39 cellular contexts compared by ENCODE assay signal in the genomic region with DNA sequence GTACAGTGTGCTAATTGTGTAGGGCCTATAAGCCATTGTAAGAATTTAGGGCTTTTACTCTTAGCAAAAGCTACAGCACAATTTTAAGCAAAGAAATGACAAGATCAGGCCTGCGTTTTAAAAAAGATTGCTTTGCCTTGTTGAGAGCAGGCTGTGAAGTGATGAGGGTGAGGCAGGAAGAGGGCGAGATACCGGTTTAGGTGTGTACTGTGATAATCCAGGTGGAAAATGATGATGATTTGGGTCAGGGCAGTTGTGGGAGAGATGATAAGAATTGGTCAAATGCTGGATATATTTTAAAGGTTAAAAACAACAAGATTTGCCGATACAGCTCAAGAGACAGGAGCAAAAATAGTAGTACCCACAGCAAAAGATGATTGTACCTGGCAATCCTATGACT.
"Had no signal": no experiment of that assay in that cellular context is flagged by ENCODE, and none has a peak within 500 bp of the region (broad histone marks: within the 10 kb centered on the region; RNA-seq: fewer than 3 reads in every experiment).

No MANE protein-coding gene starts in this region.

- H3K36me3 ChIP-seq: adrenal gland, brain microvascular endothelial cell, breast epithelium, cardiac muscle cell had no signal

- H3K4me3 ChIP-seq: adrenal gland, ascending aorta, body of pancreas, breast epithelium, cardiac muscle cell had no signal

- DNase-seq: activated effector memory CD4-positive, alpha-beta T cell treated with anti-CD3 and anti-CD28 coated beads, Interleukin-2, amount 50 U/mL, for 16 hours; activated effector memory CD4-positive, alpha-beta T cell treated with Interleukin-2 at 50 U/mL for 16 hours; activated gamma-delta T cell; activated gamma-delta T cell treated with Interleukin-2 at 50 U/mL for 16 hours; activated naive CD4-positive, alpha-beta T cell; activated naive CD4-positive, alpha-beta T cell treated with anti-CD3 and anti-CD28 coated beads for 36 hours; activated naive CD4-positive, alpha-beta T cell treated with anti-CD3 and anti-CD28 coated beads, Interleukin-2, amount 10 ng/mL, durations not matched to agents 7 days and 5 days; activated naive CD4-positive, alpha-beta T cell treated with anti-CD3 and anti-CD28 coated beads, Interleukin-2, amount 50 U/mL, for 16 hours; activated naive CD4-positive, alpha-beta T cell treated with Interleukin-2 at 50 U/mL for 16 hours; activated naive CD8-positive, alpha-beta T cell treated with anti-CD3 and anti-CD28 coated beads for 36 hours; activated naive CD8-positive, alpha-beta T cell treated with anti-CD3 and anti-CD28 coated beads, Interleukin-2, amount 10 ng/mL, durations not matched to agents 7 days and 5 days; activated naive CD8-positive, alpha-beta T cell treated with anti-CD3 and anti-CD28 coated beads, Interleukin-2, amount 50 U/mL, for 24 hours; activated T-cell treated with anti-CD3 and anti-CD28 coated beads, Interleukin-2, amount 50 U/mL, for 1 hour; activated T-cell treated with anti-CD3 and anti-CD28 coated beads, Interleukin-2, amount 50 U/mL, for 24 hours; activated T-cell treated with anti-CD3 and anti-CD28 coated beads, Interleukin-2, amount 50 U/mL, for 4 hours; activated T-cell treated with anti-CD3 and anti-CD28 coated beads, Interleukin-2, amount 50 U/mL, for 48 hours; activated T-cell treated with anti-CD3 and anti-CD28 coated beads, Interleukin-2, amount 50 U/mL, for 72 hours; adrenal gland; amniotic stem cell; amygdala; anterior cingulate cortex; aorta; body of pancreas; brain microvascular endothelial cell; caudate nucleus; central memory CD4-positive, alpha-beta T cell had no signal

- H3K27ac Mint-ChIP-seq: activated naive CD4-positive, alpha-beta T cell treated with anti-CD3 and anti-CD28 coated beads for 36 hours; activated naive CD4-positive, alpha-beta T cell treated with anti-CD3 and anti-CD28 coated beads, Interleukin-2, amount 10 ng/mL, durations not matched to agents 7 days and 5 days; activated naive CD4-positive, alpha-beta T cell treated with anti-CD3 and anti-CD28 coated beads, Interleukin-2, amount 50 U/mL, for 24 hours; activated naive CD4-positive, alpha-beta T cell treated with anti-CD3 and anti-CD28 coated beads, Interleukin-2, amount 50 U/mL, for 72 hours; activated naive CD8-positive, alpha-beta T cell; activated naive CD8-positive, alpha-beta T cell treated with anti-CD3 and anti-CD28 coated beads for 36 hours; activated naive CD8-positive, alpha-beta T cell treated with anti-CD3 and anti-CD28 coated beads, Interleukin-2, amount 10 ng/mL, durations not matched to agents 7 days and 5 days; activated naive CD8-positive, alpha-beta T cell treated with anti-CD3 and anti-CD28 coated beads, Interleukin-2, amount 50 U/mL, for 24 hours; activated T-cell treated with anti-CD3 and anti-CD28 coated beads, Interleukin-2, amount 50 U/mL, for 24 hours; activated T-cell treated with anti-CD3 and anti-CD28 coated beads, Interleukin-2, amount 50 U/mL, for 72 hours; activated T-helper 1 cell treated with anti-CD3 and anti-CD28 coated beads, Interleukin-12 subunit alpha, Interleukin-12 subunit beta, Interleukin-2, Interleukin-4 antibody, amounts not matched to agents 30 ng/mL and 10 ng/mL and 1 ng/mL, durations not matched to agents 14 hours and 24 hours and 36 hours; activated T-helper 17 cell treated with anti-CD3 and anti-CD28 coated beads, Interleukin-2, amount 50 U/mL, for 72 hours; activated T-helper 2 cell treated with anti-CD3 and anti-CD28 coated beads, Interferon-gamma antibody, Interleukin-2, Interleukin-4, amounts not matched to agents 10 μg/mL and 5 μg/mL and 100 μg/mL, durations not matched to agents 14 hours and 24 hours and 36 hours; brain had no signal

- H3K27me3 Mint-ChIP-seq: activated naive CD4-positive, alpha-beta T cell treated with anti-CD3 and anti-CD28 coated beads, Interleukin-2, amount 10 ng/mL, durations not matched to agents 7 days and 5 days; activated naive CD4-positive, alpha-beta T cell treated with anti-CD3 and anti-CD28 coated beads, Interleukin-2, amount 50 U/mL, for 24 hours; activated naive CD8-positive, alpha-beta T cell; activated naive CD8-positive, alpha-beta T cell treated with anti-CD3 and anti-CD28 coated beads for 36 hours; activated naive CD8-positive, alpha-beta T cell treated with anti-CD3 and anti-CD28 coated beads, Interleukin-2, amount 10 ng/mL, durations not matched to agents 7 days and 5 days; activated naive CD8-positive, alpha-beta T cell treated with anti-CD3 and anti-CD28 coated beads, Interleukin-2, amount 50 U/mL, for 24 hours; activated T-cell treated with anti-CD3 and anti-CD28 coated beads, Interleukin-2, amount 50 U/mL, for 24 hours; activated T-helper 17 cell treated with anti-CD3 and anti-CD28 coated beads, Interleukin-2, amount 50 U/mL, for 72 hours; brain; central memory CD8-positive, alpha-beta T cell had no signal

- H3K27me3 ChIP-seq: adrenal gland, ascending aorta, body of pancreas, brain microvascular endothelial cell, breast epithelium, cardiac muscle cell had no signal

- H3K9me3 Mint-ChIP-seq: activated naive CD4-positive, alpha-beta T cell treated with anti-CD3 and anti-CD28 coated beads, Interleukin-2, amount 50 U/mL, for 24 hours; activated naive CD4-positive, alpha-beta T cell treated with anti-CD3 and anti-CD28 coated beads, Interleukin-2, amount 50 U/mL, for 72 hours; activated T-cell treated with anti-CD3 and anti-CD28 coated beads, Interleukin-2, amount 50 U/mL, for 24 hours; activated T-helper 17 cell treated with anti-CD3 and anti-CD28 coated beads, Interleukin-2, amount 50 U/mL, for 72 hours; central memory CD8-positive, alpha-beta T cell had no signal

- H3K27ac ChIP-seq: adrenal gland, ascending aorta, body of pancreas, brain microvascular endothelial cell, breast epithelium, cardiac muscle cell had no signal

- H3K9me3 ChIP-seq: adrenal gland, body of pancreas had no signal

- ATAC-seq: activated naive CD4-positive, alpha-beta T cell treated with anti-CD3 and anti-CD28 coated beads, Interleukin-2, amount 50 U/mL, for 72 hours; activated naive CD8-positive, alpha-beta T cell treated with anti-CD3 and anti-CD28 coated beads, Interleukin-2, amount 50 U/mL, for 24 hours; activated T-cell treated with anti-CD3 and anti-CD28 coated beads, Interleukin-2, amount 50 U/mL, for 4 hours; activated T-cell treated with anti-CD3 and anti-CD28 coated beads, Interleukin-2, amount 50 U/mL, for 72 hours; activated T-helper 17 cell treated with anti-CD3 and anti-CD28 coated beads, Interleukin-2, amount 50 U/mL, for 72 hours; body of pancreas had no signal

- FAIRE-seq: astrocyte, bronchial epithelial cell had no signal

- H3K4me1 Mint-ChIP-seq: activated naive CD8-positive, alpha-beta T cell treated with anti-CD3 and anti-CD28 coated beads for 36 hours; activated naive CD8-positive, alpha-beta T cell treated with anti-CD3 and anti-CD28 coated beads, Interleukin-2, amount 50 U/mL, for 24 hours; brain; central memory CD8-positive, alpha-beta T cell had no signal

- H3K4me1 ChIP-seq: adrenal gland, ascending aorta, body of pancreas, breast epithelium had no signal

- H3K4me3 Mint-ChIP-seq: activated naive CD4-positive, alpha-beta T cell treated with anti-CD3 and anti-CD28 coated beads for 36 hours; activated naive CD4-positive, alpha-beta T cell treated with anti-CD3 and anti-CD28 coated beads, Interleukin-2, amount 10 ng/mL, durations not matched to agents 7 days and 5 days; activated naive CD4-positive, alpha-beta T cell treated with anti-CD3 and anti-CD28 coated beads, Interleukin-2, amount 50 U/mL, for 24 hours; activated naive CD8-positive, alpha-beta T cell; activated naive CD8-positive, alpha-beta T cell treated with anti-CD3 and anti-CD28 coated beads for 36 hours; activated naive CD8-positive, alpha-beta T cell treated with anti-CD3 and anti-CD28 coated beads, Interleukin-2, amount 10 ng/mL, durations not matched to agents 7 days and 5 days; activated naive CD8-positive, alpha-beta T cell treated with anti-CD3 and anti-CD28 coated beads, Interleukin-2, amount 50 U/mL, for 24 hours; activated T-cell treated with anti-CD3 and anti-CD28 coated beads, Interleukin-2, amount 50 U/mL, for 24 hours; activated T-cell treated with anti-CD3 and anti-CD28 coated beads, Interleukin-2, amount 50 U/mL, for 4 hours; activated T-cell treated with anti-CD3 and anti-CD28 coated beads, Interleukin-2, amount 50 U/mL, for 72 hours; activated T-helper 1 cell treated with anti-CD3 and anti-CD28 coated beads, Interleukin-12 subunit alpha, Interleukin-12 subunit beta, Interleukin-2, Interleukin-4 antibody, amounts not matched to agents 30 ng/mL and 10 ng/mL and 1 ng/mL, durations not matched to agents 14 hours and 24 hours and 36 hours; activated T-helper 17 cell treated with anti-CD3 and anti-CD28 coated beads, Interleukin-2, amount 50 U/mL, for 72 hours; brain; central memory CD8-positive, alpha-beta T cell had no signal
